In genomic region chr17:31825961-31826691, GRCh38 we compare ENCODE assay signal across 13 cellular contexts. TPM values are rescaled to one million over a fixed set of nuclear protein-coding genes. Genes with fewer than 3 reads are reported as not detected.
DNase-seq lines count a peak whose midpoint lies in the region; ATAC-seq, FAIRE-seq and TF ChIP-seq lines count a peak whose summit lies in the region.
"Had no signal": no experiment of that assay in that cellular context is flagged by ENCODE, and none has a peak within 500 bp of the region (broad histone marks: within the 10 kb centered on the region; RNA-seq: fewer than 3 reads in every experiment).

No MANE protein-coding gene starts in this region.

- no peak overlapping the region for H3K23ac ChIP-seq in IMR-90 (ENCODE audit: low read depth, low read length)

- peaks cover 6% of the 10 kb centered on the region for H3K9me1 ChIP-seq in IMR-90 (ENCODE audit: insufficient read depth, low read length)

- H4K91ac ChIP-seq in IMR-90 (ENCODE audit: insufficient read depth, low read depth, low read length), result no peak overlapping the region

- H3K27ac ChIP-seq in IMR-90 (ENCODE audit: insufficient read depth, low read length), result no peak overlapping the region

- TF ChIP-seq RAD21 in IMR-90 (IDR thresholded peaks at IDR 0.05; ENCODE audit: low read length), result no peak

- no peak overlapping the region for H2AFZ ChIP-seq in IMR-90 (replicated peaks; ENCODE audit: low read length, poor library complexity)

- H3K4me1 ChIP-seq in IMR-90 (ENCODE audit: control insufficient read depth, insufficient read depth, low read length), result peaks cover 2% of the 10 kb centered on the region

- POLR2A ChIA-PET in IMR-90 (lab: Charles Lee; ENCODE audit: unreplicated experiment), result no interaction called here

- no peaks in the 10 kb centered on the region for H3K9me3 ChIP-seq in IMR-90 (ENCODE audit: control insufficient read depth, insufficient read depth, low read length)

- peak; percentile 21 for DNase-seq in AG10803 (ENCODE audit: low read depth)
- DNase-seq in IMR-90, result peak; percentile 34
- peak; percentile 43 for DNase-seq in amniotic epithelial cell (ENCODE audit: low read depth)
- DNase-seq in iris pigment epithelial cell (ENCODE audit: low read depth), result peak; percentile 66
- no peak for DNase-seq in hippocampal formation (lab: John Stamatoyannopoulos, UW)
- DNase-seq in NCI-H345 (lab: John Stamatoyannopoulos, UW), result no peak
- DNase-seq in GM12892 (ENCODE audit: insufficient read length), result no peak
- no peak for DNase-seq in DMS79 treated with DMSO at 0.1 percent for 48 hours (lab: John Stamatoyannopoulos, UW)
- DNase-seq: activated CD4-positive, alpha-beta T cell treated with anti-CD3 and anti-CD28 coated beads, Interleukin-2, amount 10 ng/mL, durations not matched to agents 7 days and 5 days; NCI-H1436 treated with DMSO at 0.1 percent for 48 hours; stimulated activated naive CD4-positive, alpha-beta T cell treated with Interleukin-2 at 50 U/mL for 16 hours had no signal

- peak overlapping the region; percentile 40; the same call in 1 of the 2 replicates for H2BK120ac ChIP-seq in IMR-90 (ENCODE audit: low read depth, low read length)

- no peaks in the 10 kb centered on the region for H3K36me3 ChIP-seq in IMR-90 (ENCODE audit: control insufficient read depth, insufficient read depth, low read length)

- H2BK5ac ChIP-seq in IMR-90 (ENCODE audit: low read depth, low read length, poor library complexity, severe bottlenecking), result no peak overlapping the region

- TF ChIP-seq CTCF in AG10803 (conservative IDR thresholded peaks at IDR 0.05; ENCODE audit: low read length) (no peak), IMR-90 (conservative IDR thresholded peaks at IDR 0.05; ENCODE audit: low read depth, low read length) (no peak)

- no TSS peak for BruUV-seq in IMR-90 (replicated peaks; lab: Mats Ljungman, UMichigan)

- TF ChIP-seq POLR2A in IMR-90 (IDR thresholded peaks at IDR 0.05; ENCODE audit: low read depth, low read length), result no peak
- TF ChIP-seq POLR2A in GM12892 (IDR thresholded peaks at IDR 0.05; ENCODE audit: low read depth, low read length), result no peak

- no peak overlapping the region for H4K5ac ChIP-seq in IMR-90 (ENCODE audit: low read depth, low read length)

- no peak for FAIRE-seq in GM12892 (lab: Jason Lieb, UNC)
- FAIRE-seq: endothelial cell of umbilical vein, H1 had no signal

- intact Hi-C loops in IMR-90 (cut with micrococcal nuclease), result no loop called here

- peak overlapping the region; percentile 37 for H3K4ac ChIP-seq in IMR-90 (ENCODE audit: low read depth, low read length)

- no peaks in the 10 kb centered on the region; a peak in 1 of 4 replicates for H3K79me1 ChIP-seq in IMR-90 (ENCODE audit: low read depth in 1 of 2, low read length in 2 of 2)

- H2BK20ac ChIP-seq in IMR-90 (ENCODE audit: low read depth, low read length), result peak overlapping the region; percentile 57; the same call in 1 of the 2 replicates

- WGBS in IMR-90 (ENCODE audit: extremely low coverage in 2 of 2, insufficient read length in 1 of 2), 2 experiments, result 85% methylated on average over 10 of the region's 14 CpGs; no CpG with 5 or more reads in 1 of the 2 experiments

- H3K4me3 ChIP-seq in AG10803 (ENCODE audit: low read length) (no peak overlapping the region), IMR-90 (ENCODE audit: insufficient read depth, low read depth, low read length) (no peak overlapping the region)

- in situ Hi-C loops in IMR-90 (cut with MboI; ENCODE audit: low sequenced_read_pairs), result no loop called here

- no peaks in the 10 kb centered on the region for H4K20me1 ChIP-seq in IMR-90 (ENCODE audit: insufficient read depth, low read length)

- H2AK9ac ChIP-seq in IMR-90 (replicated peaks; ENCODE audit: low read depth, low read length, poor library complexity), result peak overlapping the region; percentile 19

- no peak for ATAC-seq in IMR-90 (ENCODE audit: low read depth)

- H3K27me3 ChIP-seq in IMR-90 (ENCODE audit: control insufficient read depth, insufficient read depth, low read length), result no peaks in the 10 kb centered on the region

- H3K14ac ChIP-seq in IMR-90 (replicated peaks; ENCODE audit: low read depth, low read length), result 0 out of 2 replicates have a peak overlapping the region, but pooled peaks have one; percentile 29

- H4K8ac ChIP-seq in IMR-90 (ENCODE audit: low read depth in 2 of 2, low read length in 2 of 2), result no peak overlapping the region

- H2AK5ac ChIP-seq in IMR-90 (ENCODE audit: low read depth, low read length), result peak overlapping the region; percentile 42

- no peak overlapping the region; the same call in 2 of the 3 replicates for H2BK15ac ChIP-seq in IMR-90 (ENCODE audit: low read depth, low read length)

- dilution Hi-C loops in IMR-90 (cut with HindIII; ENCODE audit: low sequenced_read_pairs, unreplicated experiment), result no loop called here

- CTCF ChIA-PET in IMR-90 (lab: Yijun Ruan, JAX), result interaction anchor here (0.7 to 1.8 kb wide), 2 partner anchors 17 to 135 kb away, joined by 3 to 7 read pairs; no protein-coding TSS in a partner anchor

- H3K56ac ChIP-seq in IMR-90 (ENCODE audit: extremely low read depth, insufficient read depth, low read length), result no peak overlapping the region

- no peak overlapping the region for H3K18ac ChIP-seq in IMR-90 (ENCODE audit: low read depth, low read length)

- H3K4me2 ChIP-seq in IMR-90 (ENCODE audit: low read depth, low read length), result no peak overlapping the region

- no peak overlapping the region for H3K9ac ChIP-seq in IMR-90 (ENCODE audit: low read depth, low read length)

TF ChIP-seq in IMR-90, 13 proteins besides CTCF, POLR2A, EP300 and RAD21:
- no peak for TF ChIP-seq RCOR1 (IDR thresholded peaks at IDR 0.05; ENCODE audit: insufficient replicate concordance, low read length)
- TF ChIP-seq MAFK (IDR thresholded peaks at IDR 0.05; ENCODE audit: low read depth, low read length), result no peak
- no peak for TF ChIP-seq CHD1 (IDR thresholded peaks at IDR 0.05; ENCODE audit: low read depth, low read length)
- no peak for TF ChIP-seq MAZ (IDR thresholded peaks at IDR 0.05; ENCODE audit: borderline replicate concordance, low read depth, low read length)
- TF ChIP-seq FOS (IDR thresholded peaks at IDR 0.05; ENCODE audit: low read depth, low read length), result no peak
- no peak for TF ChIP-seq MXI1 (IDR thresholded peaks at IDR 0.05; ENCODE audit: borderline replicate concordance, low read depth, low read length)
- TF ChIP-seq SMC3 (IDR thresholded peaks at IDR 0.05; ENCODE audit: low read depth, low read length), result no peak

RNA-seq across cellular contexts. Expression of gene COPRS, which starts 32.9 kb away (rescaled TPM):
- total RNA-seq in IMR-90 (2012; rRNA removed), result 123 and 141 TPM in 2 replicates
- polyA plus RNA-seq in IMR-90 (2012; rRNA removed), result 95.3 and 115 TPM in 2 replicates
- polyA plus RNA-seq in IMR-90 (2012; cell fraction: cytosol; rRNA removed), result 87.6 and 167 TPM in 2 replicates
- 24.9 and 50.0 TPM in 2 replicates for polyA plus RNA-seq in IMR-90 (2012; cell fraction: nucleus; rRNA removed; ENCODE audit: low replicate concordance)
- 35.6 TPM for polyA plus RNA-seq in GM12892 (2012; ENCODE audit: missing spikeins)

Comparison
In these comparisons a context has a peak if more than half of its experiments do, and no peak if none do; other contexts are left out.
1. DNase-seq: peak in AG10803 (single experiment), IMR-90 (single experiment), amniotic epithelial cell (single experiment) and iris pigment epithelial cell (single experiment); none in hippocampal formation (0 of 2), NCI-H345 (single experiment), GM12892 (single experiment) and DMS79 treated with DMSO at 0.1 percent for 48 hours (single experiment).